16 cellular contexts compared by ENCODE assay signal in genomic region chr21:23152130-23152529, GRCh38.
"Had no signal": no experiment of that assay in that cellular context is flagged by ENCODE, and none has a peak within 500 bp of the region (broad histone marks: within the 10 kb centered on the region; RNA-seq: fewer than 3 reads in every experiment).

No MANE protein-coding gene starts in this region.

- ATAC-seq: activated CD4-positive, CD25-positive, alpha-beta regulatory T cell treated with anti-CD3 and anti-CD28 coated beads, Interleukin-2, amount 50 U/mL, for 24 hours; effector memory CD8-positive, alpha-beta T cell; left ventricle myocardium superior; sciatic nerve; stimulated activated memory B cell treated with anti-CD40 and anti-IgM and Interleukin-4, amounts not matched to agents 10 μg/mL and 1 μg/mL and 100 μg/mL, for 72 hours had no signal

- H3K4me3 ChIP-seq: hepatocyte, spleen had no signal

- DNase-seq: activated CD4-positive, alpha-beta T cell treated with anti-CD3 and anti-CD28 coated beads, Interleukin-2, amount 50 U/mL, for 4 hours; activated effector memory CD4-positive, alpha-beta T cell treated with Interleukin-2 at 50 U/mL for 16 hours; activated T-cell treated with anti-CD3 and anti-CD28 coated beads, Interleukin-2, amount 50 U/mL, for 24 hours; central memory CD4-positive, alpha-beta T cell; effector memory CD8-positive, alpha-beta T cell; erythroblast; kidney; left ventricle myocardium superior; mesendoderm; spleen; stimulated activated CD4-positive, alpha-beta T cell treated with anti-CD3 and anti-CD28 coated beads, Interleukin-1b, Interleukin-23, amount 100 ng/mL, for 48 hours; trophoblast cell had no signal
